ENCODE assay signal across 23 cellular contexts in the genomic region with DNA sequence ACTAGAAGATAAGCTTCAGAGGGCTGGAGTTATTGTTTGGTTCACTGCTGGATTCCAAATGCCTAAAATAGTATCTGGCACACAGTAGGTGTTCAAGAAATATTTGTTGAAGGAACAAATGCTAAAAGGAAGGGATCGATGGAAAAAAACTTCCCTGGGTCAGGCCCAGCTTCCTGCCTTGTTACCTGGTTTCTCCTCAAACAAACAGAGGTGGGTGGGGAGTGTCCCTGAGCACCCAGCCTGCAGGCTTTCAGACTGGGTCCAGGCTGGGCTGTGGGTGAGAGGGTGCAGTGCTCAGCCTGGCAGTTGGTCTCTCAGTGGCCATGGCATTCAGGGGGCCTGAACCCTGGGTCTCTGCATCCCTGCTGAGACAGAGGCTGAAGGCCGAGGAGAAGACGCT. TPM values are rescaled to one million over a fixed set of nuclear protein-coding genes. Genes with fewer than 3 reads are reported as not detected.
A peak's percentile ranks its signal among the peaks of the same experiment; 100 is the strongest.
DNase-seq lines count a peak whose midpoint lies in the region; ATAC-seq, FAIRE-seq and TF ChIP-seq lines count a peak whose summit lies in the region.
"Had no signal": no experiment of that assay in that cellular context is flagged by ENCODE, and none has a peak within 500 bp of the region (broad histone marks: within the 10 kb centered on the region; RNA-seq: fewer than 3 reads in every experiment).

No MANE protein-coding gene starts in this region.

- no peak overlapping the region for H3K23ac ChIP-seq in H1 (ENCODE audit: insufficient read length)

- 81% methylated on average over 3 of the region's 3 CpGs; no CpG with 5 or more reads in 1 of the 2 experiments for WGBS in H1 (ENCODE audit: extremely low coverage in 1 of 2, insufficient coverage in 1 of 2, insufficient read length in 1 of 2, insufficient replicate concordance in 2 of 2, low coverage in 1 of 2, low lambda C conversion rate in 2 of 2, missing lambda C conversion rate in 1 of 2), 2 experiments

- H4K20me1 ChIP-seq in H1 (replicated peaks in 1 of 2; ENCODE audit: control insufficient read depth in 1 of 2, insufficient read depth in 2 of 2, low read length in 2 of 2) = peaks cover 1 to 3% of the 10 kb centered on the region in 2 experiments
- H4K20me1 ChIP-seq: BLaER1 had no signal

- peak overlapping the region; percentile 64 for H3K27ac Mint-ChIP-seq in nephron progenitor cell
- H3K27ac Mint-ChIP-seq: H9, IgD-negative memory B cell had no signal

- H3K4me2 ChIP-seq in H1 (ENCODE audit: insufficient read depth in 1 of 2, low read depth in 2 of 2, low read length in 2 of 2) = no peak overlapping the region
- H3K4me2 ChIP-seq: BLaER1 had no signal

- H3K27me3 Mint-ChIP-seq in nephron progenitor cell (ENCODE audit: low read depth, poor library complexity) = no peaks in the 10 kb centered on the region

- CTCF ChIA-PET in HEK293 (lab: Yijun Ruan, JAX) = interaction anchor here (0.7 to 1.3 kb wide), 3 partner anchors 21 to 252 kb away, joined by 3 to 4 read pairs (median 4); no protein-coding TSS in a partner anchor
- CTCF ChIA-PET in H1 (lab: Charles Lee; ENCODE audit: partially characterized antibody) = interaction anchor here (1.5 kb wide), 1 partner anchor 13 kb away, joined by 3 read pairs; no protein-coding TSS in a partner anchor

- no peak overlapping the region for H2AK5ac ChIP-seq in H1 (ENCODE audit: low read depth, low read length)

- H2BK5ac ChIP-seq in H1 (ENCODE audit: low read depth, low read length) = no peak overlapping the region

- peak overlapping the region; percentile 68; the same call in 1 of the 2 replicates for H3K18ac ChIP-seq in H1 (ENCODE audit: extremely low read depth, low read length)

- no peaks in the 10 kb centered on the region for H3K9me3 ChIP-seq in HEK293 (ENCODE audit: control insufficient read depth, insufficient read depth, low read depth, low read length)
- H3K9me3 ChIP-seq in H1 (ENCODE audit: insufficient read depth in 2 of 2, low read depth in 1 of 2, low read length in 1 of 2) = no peaks in the 10 kb centered on the region
- H3K9me3 ChIP-seq: BLaER1 had no signal

- no peaks in the 10 kb centered on the region for H3K79me2 ChIP-seq in H1 (ENCODE audit: control insufficient read depth in 1 of 2, insufficient read depth in 2 of 2, low read length in 2 of 2)

- no peak overlapping the region for H4K5ac ChIP-seq in H1 (ENCODE audit: insufficient read length, low read depth, low read length)

- H4K91ac ChIP-seq in H1 (replicated peaks; ENCODE audit: insufficient read length, low read length) = no peak overlapping the region

- no peak overlapping the region for H2BK120ac ChIP-seq in H1 (replicated peaks; ENCODE audit: low read depth, low read length)

- no peak overlapping the region for H3K4me3 Mint-ChIP-seq in nephron progenitor cell
- H3K4me3 Mint-ChIP-seq: CD14-positive monocyte; CD4-positive, alpha-beta memory T cell; H9; IgD-negative memory B cell had no signal

- H2BK20ac ChIP-seq in H1 (ENCODE audit: low read length) = no peak overlapping the region

- H3K27me3 ChIP-seq in H1 (replicated peaks in 1 of 4; ENCODE audit: control insufficient read depth in 3 of 4, extremely low read depth in 1 of 4, insufficient read depth in 3 of 4, low read length in 3 of 4) = peaks cover 7 to 49% (median 43%) of the 10 kb centered on the region in 4 experiments

- peaks cover under 1% of the 10 kb centered on the region for H3K36me3 Mint-ChIP-seq in nephron progenitor cell (ENCODE audit: low read depth)
- H3K36me3 Mint-ChIP-seq: CD14-positive monocyte; CD4-positive, alpha-beta memory T cell; IgD-negative memory B cell had no signal

- no peak for TF ChIP-seq POLR2A in H1 (IDR thresholded peaks at IDR 0.05; ENCODE audit: control extremely low read depth in 1 of 2, low read depth in 2 of 2, low read length in 2 of 2)

- H3K4me1 ChIP-seq in HEK293 (ENCODE audit: control insufficient read depth, insufficient read depth, low read length) (peaks cover 16% of the 10 kb centered on the region), H1 (replicated peaks in 1 of 4; ENCODE audit: control insufficient read depth in 3 of 4, insufficient read depth in 4 of 4, low read length in 3 of 4) (peaks cover 28 to 45% (median 34%) of the 10 kb centered on the region in 4 experiments)

- H3K4me3 ChIP-seq in HEK293 (ENCODE audit: low read depth, low read length) (no peak overlapping the region), H1 (ENCODE audit: extremely low read depth in 1 of 4, insufficient read depth in 2 of 4, low read depth in 3 of 4, low read length in 4 of 4) (no peak overlapping the region)
- H3K4me3 ChIP-seq: BLaER1 had no signal

- H4K8ac ChIP-seq in H1 (ENCODE audit: extremely low read depth, insufficient read depth, low read length) = no peak overlapping the region

- TF ChIP-seq EP300 in H1 (IDR thresholded peaks at IDR 0.05; ENCODE audit: borderline replicate concordance in 1 of 2, low read depth in 2 of 2, low read length in 2 of 2) = no peak

- DNase-seq in H1 (ENCODE audit: low read depth in 1 of 2, low spot score in 2 of 2) = no peak
- DNase-seq in nephron progenitor cell = no peak
- DNase-seq in ecto neural progenitor cell (ENCODE audit: low spot score) = no peak
- no peak for DNase-seq in HuH-7 (ENCODE audit: low spot score)
- DNase-seq: 8988T; CD4-positive, alpha-beta memory T cell; DMS 273 treated with DMSO at 0.1 percent for 48 hours; DMS53; GOT3; H9; KBM-7 had no signal

- H2BK12ac ChIP-seq in H1 (ENCODE audit: low read depth, low read length) = no peak overlapping the region

- peaks cover 87% of the 10 kb centered on the region for H3K4me1 Mint-ChIP-seq in nephron progenitor cell
- H3K4me1 Mint-ChIP-seq: CD14-positive monocyte; CD4-positive, alpha-beta memory T cell; IgD-negative memory B cell had no signal

- no peak for FAIRE-seq in H1 (lab: Jason Lieb, UNC)
- FAIRE-seq: G401.6, GM12891, HTR-8/SVneo had no signal

- H3K9ac ChIP-seq in H1 (replicated peaks in 1 of 4; ENCODE audit: extremely low read depth in 1 of 4, low read depth in 3 of 4, low read length in 3 of 4) = no peak overlapping the region
- H3K9ac ChIP-seq: BLaER1 had no signal

- ATAC-seq in HG03571 (IDR thresholded peaks at IDR 0.05; ENCODE audit: unreplicated experiment) = no peak
- no peak for ATAC-seq in GM21529 (IDR thresholded peaks at IDR 0.05; ENCODE audit: unreplicated experiment)

- TF ChIP-seq CTCF in HEK293 (tag by site-specific recombination; IDR thresholded peaks at IDR 0.05) (no peak), H1 (IDR thresholded peaks at IDR 0.05; ENCODE audit: control extremely low read depth in 1 of 3, insufficient read depth in 1 of 3, low read depth in 1 of 3, low read length in 3 of 3) (no peak), nephron progenitor cell (IDR thresholded peaks at IDR 0.05) (no peak)

- no peak overlapping the region for H3K56ac ChIP-seq in H1 (replicated peaks; ENCODE audit: insufficient read length, low read depth, low read length)

- H2BK15ac ChIP-seq in H1 (ENCODE audit: low read length) = peak overlapping the region; percentile 61; the same call in 1 of the 2 replicates

- no peaks in the 10 kb centered on the region for H3K9me3 Mint-ChIP-seq in nephron progenitor cell
- H3K9me3 Mint-ChIP-seq: CD14-positive monocyte; CD4-positive, alpha-beta memory T cell; H9 had no signal

- H3K27ac ChIP-seq in HEK293 (ENCODE audit: extremely low read depth, low read depth, low read length) = no peak overlapping the region
- no peak overlapping the region for H3K27ac ChIP-seq in H1 (ENCODE audit: low read depth, low read length)
- H3K27ac ChIP-seq: BLaER1, HL-60 had no signal

- POLR2A ChIA-PET in HEK293 (lab: Yijun Ruan, JAX) (interaction anchor here (1.1 kb wide), 1 partner anchor 43 kb away, joined by 4 read pairs; no protein-coding TSS in a partner anchor), H1 (lab: Charles Lee; ENCODE audit: partially characterized antibody) (interaction anchor here (0.6 to 7.0 kb wide), 3 partner anchors 14 to 105 kb away, joined by 3 to 58 read pairs (median 6); partner anchors contain the start of gene STRA6)

- H3K4ac ChIP-seq in H1 (replicated peaks; ENCODE audit: insufficient read length, low read depth, low read length) = no peak overlapping the region

- H3K36me3 ChIP-seq in HEK293 (ENCODE audit: control insufficient read depth in 2 of 2, insufficient read depth in 1 of 2, low read length in 2 of 2) = no peaks in the 10 kb centered on the region
- H3K36me3 ChIP-seq in H1 (ENCODE audit: control insufficient read depth in 2 of 4, insufficient read depth in 4 of 4, low read length in 3 of 4) = no peaks in the 10 kb centered on the region
- H3K36me3 ChIP-seq: BLaER1 had no signal

- no peak overlapping the region for H2AFZ ChIP-seq in H1 (ENCODE audit: low read length)

- H3K14ac ChIP-seq in H1 (ENCODE audit: insufficient read length) = no peak overlapping the region

- no peak for TF ChIP-seq RAD21 in H1 (IDR thresholded peaks at IDR 0.05 in 1 of 2, conservative IDR thresholded peaks at IDR 0.05 in 1 of 2; ENCODE audit: low read depth in 2 of 2, low read length in 2 of 2)

- H3K79me1 ChIP-seq in H1 (ENCODE audit: low read depth, low read length) = no peaks in the 10 kb centered on the region

- peaks cover 2% of the 10 kb centered on the region for H3K23me2 ChIP-seq in H1 (ENCODE audit: low read depth, low read length)

RNA-seq across cellular contexts. Expression of gene STRA6, which starts 14.4 kb away (rescaled TPM):
- 7.6 and 9.3 TPM in 2 replicates for total RNA-seq in H1 (2021; fragmentation: NEBNext Ultra II Directional; extraction: Animal tissue kit (Norgen Biotek cat#: 25700))
- 14.5 and 21.0 TPM in 2 replicates for polyA plus RNA-seq in H1 (2011; rRNA removed)
- 11.5 TPM for polyA plus RNA-seq in H1 (2011; cell fraction: cytosol; rRNA removed)
- polyA plus RNA-seq in H1 (2011; cell fraction: nucleus; rRNA removed) = 54.5 TPM
- 9.8 to 16.3 TPM (median 13.8 TPM) in 4 replicates for polyA plus RNA-seq in H1 (2012, experiment 1 of 2)
- polyA plus RNA-seq in H1 (2012, experiment 2 of 2) = 11.1 TPM
- polyA plus RNA-seq in H1 (2013, experiment 1 of 2) = 15.0 TPM
- 14.0 TPM for polyA plus RNA-seq in H1 (2013, experiment 2 of 2)
- 13.8 and 14.4 TPM in 2 replicates for polyA minus RNA-seq in H1 (2011; rRNA and poly(A)+ RNA removed)
- 7.7 TPM for polyA minus RNA-seq in H1 (2011; cell fraction: cytosol; rRNA and poly(A)+ RNA removed)
- polyA minus RNA-seq in H1 (2011; cell fraction: nucleus; rRNA and poly(A)+ RNA removed) = 39.6 TPM
- total RNA-seq: CD4-positive, alpha-beta memory T cell had no signal
- polyA plus RNA-seq: CD14-positive monocyte; CD4-positive, alpha-beta memory T cell; IgD-negative memory B cell had no signal

RNA-seq across cellular contexts. Expression of gene CCDC33, which starts 19.2 kb away (rescaled TPM):
- total RNA-seq in H1 (2021; fragmentation: NEBNext Ultra II Directional; extraction: Animal tissue kit (Norgen Biotek cat#: 25700)) = 1.0 and 2.0 TPM in 2 replicates
- 2.7 and 3.3 TPM in 2 replicates for polyA plus RNA-seq in H1 (2011; rRNA removed)
- polyA plus RNA-seq in H1 (2011; cell fraction: cytosol; rRNA removed) = 4.3 TPM
- polyA plus RNA-seq in H1 (2011; cell fraction: nucleus; rRNA removed) = 3.7 TPM
- polyA plus RNA-seq in H1 (2012, experiment 1 of 2) = 2.1 to 3.9 TPM (median 3.0 TPM) in 4 replicates
- polyA plus RNA-seq in H1 (2012, experiment 2 of 2) = 1.3 TPM
- polyA plus RNA-seq in H1 (2013, experiment 1 of 2) = 2.0 TPM
- polyA plus RNA-seq in H1 (2013, experiment 2 of 2) = 1.5 TPM
- polyA minus RNA-seq in H1 (2011; rRNA and poly(A)+ RNA removed) = 0.61 and 2.4 TPM in 2 replicates
- 3.3 TPM for polyA minus RNA-seq in H1 (2011; cell fraction: cytosol; rRNA and poly(A)+ RNA removed)
- polyA minus RNA-seq in H1 (2011; cell fraction: nucleus; rRNA and poly(A)+ RNA removed) = 11.1 TPM
- total RNA-seq: A673; CD4-positive, alpha-beta memory T cell had no signal
- polyA plus RNA-seq: AG04450; CD14-positive monocyte; CD4-positive, alpha-beta memory T cell; IgD-negative memory B cell had no signal

RNA-seq across cellular contexts. Expression of gene ISLR, which starts 43.4 kb away (rescaled TPM):
- total RNA-seq in H1 (2021; fragmentation: NEBNext Ultra II Directional; extraction: Animal tissue kit (Norgen Biotek cat#: 25700)) = 0.35 TPM in 1 of 2 replicates, not detected in the other
- 0.29 and 0.82 TPM in 2 replicates for polyA plus RNA-seq in H1 (2011; rRNA removed)
- 0.27 TPM for polyA plus RNA-seq in H1 (2011; cell fraction: cytosol; rRNA removed)
- 1.0 TPM for polyA plus RNA-seq in H1 (2011; cell fraction: nucleus; rRNA removed)
- 0.21 to 0.28 TPM (median 0.27 TPM) in 4 replicates for polyA plus RNA-seq in H1 (2012, experiment 1 of 2)
- 0.35 TPM for polyA plus RNA-seq in H1 (2012, experiment 2 of 2)
- 1.0 TPM for polyA plus RNA-seq in H1 (2013, experiment 1 of 2)
- 0.98 TPM for polyA plus RNA-seq in H1 (2013, experiment 2 of 2)
- polyA minus RNA-seq in H1 (2011; rRNA and poly(A)+ RNA removed) = 0.13 and 0.78 TPM in 2 replicates
- not detected for polyA minus RNA-seq in H1 (2011; cell fraction: cytosol; rRNA and poly(A)+ RNA removed)
- polyA minus RNA-seq in H1 (2011; cell fraction: nucleus; rRNA and poly(A)+ RNA removed) = 0.90 TPM
- total RNA-seq: CD4-positive, alpha-beta memory T cell had no signal
- polyA plus RNA-seq: CD14-positive monocyte; CD4-positive, alpha-beta memory T cell; IgD-negative memory B cell had no signal
